ENCODE assay signal across 9 cellular contexts in genomic region chr9:121071356-121071755, GRCh38. TPM values are rescaled to one million over a fixed set of nuclear protein-coding genes. Genes with fewer than 3 reads are reported as not detected.
A peak's percentile ranks its signal among the peaks of the same experiment; 100 is the strongest.
DNase-seq lines count a peak whose midpoint lies in the region; ATAC-seq and TF ChIP-seq lines count a peak whose summit lies in the region.
"Had no signal": no experiment of that assay in that cellular context is flagged by ENCODE, and none has a peak within 500 bp of the region (broad histone marks: within the 10 kb centered on the region; RNA-seq: fewer than 3 reads in every experiment).

No MANE protein-coding gene starts in this region.

- H3K9me3 Mint-ChIP-seq in nephron, result peaks cover 15% of the 10 kb centered on the region

- no peaks in the 10 kb centered on the region for H4K20me1 ChIP-seq in DOHH2 (ENCODE audit: control insufficient read depth, insufficient read depth, low read depth, low read length)

- H3K4me1 Mint-ChIP-seq in nephron, result peaks cover 19% of the 10 kb centered on the region

- no peaks in the 10 kb centered on the region for H3K9me2 ChIP-seq in DOHH2 (replicated peaks; ENCODE audit: control insufficient read depth, low read length)

- no peak overlapping the region for H3K27ac Mint-ChIP-seq in nephron

- TF ChIP-seq CTCF in DOHH2 (IDR thresholded peaks at IDR 0.05; ENCODE audit: low read depth, low read length, poor library complexity, severe bottlenecking) (no peak), adrenal gland (IDR thresholded peaks at IDR 0.05) (no peak), nephron (IDR thresholded peaks at IDR 0.05; ENCODE audit: unreplicated experiment in 3 of 3) (no peak)

- H3K9me3 ChIP-seq in DOHH2 (ENCODE audit: control insufficient read depth, insufficient read depth, low read length) (peaks cover 18% of the 10 kb centered on the region; the same call in 1 of the 2 replicates), adrenal gland (replicated peaks in 1 of 3) (no peaks in the 10 kb centered on the region)

- TF ChIP-seq POLR2A in adrenal gland (IDR thresholded peaks at IDR 0.05), result no peak

- WGBS in adrenal gland, 4 donors, result 91 to 100% (median 94%) methylated on average over 2 of the region's 2 CpGs

- peaks cover 50% of the 10 kb centered on the region for H3K36me3 ChIP-seq in DOHH2 (ENCODE audit: control insufficient read depth, low read length)
- no peaks in the 10 kb centered on the region for H3K36me3 ChIP-seq in adrenal gland (replicated peaks in 1 of 2)

- ATAC-seq in HG03342 (IDR thresholded peaks at IDR 0.05; ENCODE audit: unreplicated experiment), result peak; percentile 20

- peaks cover 41% of the 10 kb centered on the region for H3F3A ChIP-seq in DOHH2 (ENCODE audit: control insufficient read depth, insufficient read depth)

- intact Hi-C loops in adrenal gland (cut with DNase I), result no loop called here

- H3K27ac ChIP-seq in DOHH2 (ENCODE audit: low read depth, low read length) (peak overlapping the region; percentile 98), adrenal gland (peak overlapping the region; percentile 37 to 83 (median 64))

- H3K4me1 ChIP-seq in DOHH2 (ENCODE audit: control insufficient read depth, low read length) (peaks cover 73% of the 10 kb centered on the region), adrenal gland (replicated peaks in 1 of 2) (peaks cover 5 to 22% of the 10 kb centered on the region in 2 donors)

- no peaks in the 10 kb centered on the region for H3K27me3 Mint-ChIP-seq in nephron (ENCODE audit: low read depth)

- peak overlapping the region in 2 of 3 experiments; percentile 6 to 61 for H3K4me3 Mint-ChIP-seq in nephron

- peak overlapping the region; percentile 77 for H3K4me2 ChIP-seq in DOHH2 (ENCODE audit: low read length)

- H3K4me3 ChIP-seq in DOHH2 (ENCODE audit: low read length) (peak overlapping the region; percentile 81), adrenal gland (peak overlapping the region in 2 of 4 donors; percentile 22 to 59)

- H3K79me2 ChIP-seq in DOHH2 (ENCODE audit: control insufficient read depth, low read length), result peaks cover 29% of the 10 kb centered on the region

- H3K36me3 Mint-ChIP-seq in nephron (ENCODE audit: low read depth), result peaks cover 20% of the 10 kb centered on the region

- no peaks in the 10 kb centered on the region for H3K27me3 ChIP-seq in DOHH2 (ENCODE audit: control insufficient read depth, low read length)
- H3K27me3 ChIP-seq in adrenal gland, result no peaks in the 10 kb centered on the region

- no peak for DNase-seq in adrenal gland
- no peak for DNase-seq in NCI-H2029 (lab: John Stamatoyannopoulos, UW)
- no peak for DNase-seq in SHP77 (lab: John Stamatoyannopoulos, UW)
- DNase-seq in activated effector memory CD4-positive, alpha-beta T cell treated with anti-CD3 and anti-CD28 coated beads, Interleukin-2, amount 50 U/mL, for 16 hours, result no peak
- DNase-seq in DMS79 treated with DMSO at 0.1 percent for 48 hours (lab: John Stamatoyannopoulos, UW), result no peak
- DNase-seq: NCI-H1417 had no signal

RNA-seq across cellular contexts. Expression of gene CNTRL, which starts 3.4 kb away (rescaled TPM):
- total RNA-seq in adrenal gland, result 10 to 100 TPM in 4 of 8 donors, 1 to 10 TPM in 4; 7.6 to 12.4 (median 9.7) TPM
- polyA plus RNA-seq in adrenal gland, result 10 to 100 TPM in 1 of 3 donors, 1 to 10 TPM in 2; 7.4 to 12.8 (median 8.8) TPM

RNA-seq across cellular contexts. Expression of gene C5, which starts 21.3 kb away (rescaled TPM):
- 1 to 10 TPM; 1.4 to 7.9 (median 2.9) TPM for total RNA-seq in adrenal gland
- 1 to 10 TPM; 2.3 to 6.2 (median 3.5) TPM for polyA plus RNA-seq in adrenal gland
